18 cellular contexts compared by ENCODE assay signal in the genomic region with DNA sequence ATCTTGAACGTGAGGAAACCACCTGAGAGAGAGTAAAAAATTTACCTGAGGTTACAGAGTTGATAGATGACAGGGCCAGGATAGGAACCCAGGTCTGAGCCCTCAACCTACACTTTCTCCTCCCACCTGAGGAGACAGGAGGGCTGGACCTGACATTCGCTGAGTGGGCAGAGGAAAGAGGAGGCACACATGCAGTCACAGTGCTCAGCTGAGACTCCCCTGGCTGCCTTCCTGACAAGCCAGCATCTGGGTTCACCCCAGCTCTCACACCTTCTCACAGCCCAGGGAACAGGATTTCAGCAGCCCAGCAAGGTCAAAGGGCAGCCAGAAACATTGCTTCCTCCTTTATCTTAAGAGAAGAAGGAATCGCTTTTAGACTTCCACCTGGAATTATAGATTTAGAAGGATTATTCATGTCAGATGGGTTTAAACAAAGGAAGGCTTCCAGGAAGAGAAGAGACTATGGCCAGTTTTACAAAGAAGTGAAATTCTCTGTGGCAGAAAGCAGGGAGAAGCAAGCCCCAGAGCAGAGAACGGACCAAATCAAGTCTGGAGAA. TPM values are rescaled to one million over a fixed set of nuclear protein-coding genes. Genes with fewer than 3 reads are reported as not detected.
DNase-seq lines count a peak whose midpoint lies in the region; ATAC-seq and TF ChIP-seq lines count a peak whose summit lies in the region.
"Had no signal": no experiment of that assay in that cellular context is flagged by ENCODE, and none has a peak within 500 bp of the region (broad histone marks: within the 10 kb centered on the region; RNA-seq: fewer than 3 reads in every experiment).

No MANE protein-coding gene starts in this region.

- no peak for DNase-seq in A673 (ENCODE audit: low spot score)
- DNase-seq in SK-N-MC (ENCODE audit: low read depth, low spot score), result no peak
- DNase-seq in mesendoderm, result peak; percentile 61
- DNase-seq in naive thymus-derived CD8-positive, alpha-beta T cell, result no peak
- no peak for DNase-seq in stimulated activated CD4-positive, alpha-beta T cell treated with anti-CD3 and anti-CD28 coated beads, Interleukin-4, amount 100 ng/mL, for 24 hours
- DNase-seq: activated CD4-positive, alpha-beta memory T cell treated with anti-CD3 and anti-CD28 coated beads, Interleukin-2, amount 10 ng/mL, durations not matched to agents 7 days and 5 days; activated T-cell treated with anti-CD3 and anti-CD28 coated beads, Interleukin-2, amount 50 U/mL, for 4 hours; NCI-H1436; NK-92 treated with Interleukin-12 subunit alpha and Interleukin-12 subunit beta, amount 100 ng/mL, for 24 hours; right cardiac atrium; stimulated activated naive CD8-positive, alpha-beta T cell treated with anti-CD3 and anti-CD28 coated beads, Interleukin-15, Interleukin-2, amounts not matched to agents 100 U/mL and 50 U/mL, for 24 hours; T-cell had no signal

- H3K4me1 ChIP-seq in A673 (ENCODE audit: insufficient read depth, low read length, poor library complexity, severe bottlenecking), result peaks cover 68% of the 10 kb centered on the region
- peaks cover 18% of the 10 kb centered on the region for H3K4me1 ChIP-seq in mesendoderm (ENCODE audit: control insufficient read depth, low read depth, low read length)
- H3K4me1 ChIP-seq in gastroesophageal sphincter, result peaks cover 0 to 12% (median 0%) of the 10 kb centered on the region in 3 donors

- no peak overlapping the region for H2AK5ac ChIP-seq in mesendoderm (ENCODE audit: low read length)

- H3K4me2 ChIP-seq in mesendoderm (ENCODE audit: low read length), result no peak overlapping the region

- H3K4me3 ChIP-seq in A673 (ENCODE audit: low read depth, low read length, poor library complexity, severe bottlenecking), result no peak overlapping the region
- no peak overlapping the region for H3K4me3 ChIP-seq in SK-N-MC
- no peak overlapping the region for H3K4me3 ChIP-seq in mesendoderm (ENCODE audit: low read length)
- no peak overlapping the region for H3K4me3 ChIP-seq in gastroesophageal sphincter

- TF ChIP-seq CTCF in A673 (conservative IDR thresholded peaks at IDR 0.05; ENCODE audit: low read depth, low read length), result no peak
- no peak for TF ChIP-seq CTCF in gastroesophageal sphincter (IDR thresholded peaks at IDR 0.05)

- no peak overlapping the region for H3K27ac Mint-ChIP-seq in naive thymus-derived CD8-positive, alpha-beta T cell
- H3K27ac Mint-ChIP-seq: activated CD4-positive, alpha-beta memory T cell treated with anti-CD3 and anti-CD28 coated beads, Interleukin-2, amount 10 ng/mL, durations not matched to agents 7 days and 5 days; activated naive CD4-positive, alpha-beta T cell treated with anti-CD3 and anti-CD28 coated beads, Interleukin-2, amount 50 U/mL, for 24 hours; dendritic cell treated with granulocyte-macrophage colony-stimulating factor and Interleukin-4, amounts not matched to agents 40 ng/mL and 50 ng/mL, for 4 days; T-cell had no signal

- H2BK5ac ChIP-seq in mesendoderm (ENCODE audit: low read length), result peak overlapping the region; percentile 44

- no peaks in the 10 kb centered on the region for H3K9me3 ChIP-seq in A673 (ENCODE audit: low read depth, low read length, poor library complexity, severe bottlenecking)
- H3K9me3 ChIP-seq in SK-N-MC (ENCODE audit: low read depth, low read length), result no peaks in the 10 kb centered on the region
- H3K9me3 ChIP-seq in gastroesophageal sphincter, result no peaks in the 10 kb centered on the region

- H2BK15ac ChIP-seq in mesendoderm (replicated peaks; ENCODE audit: low read depth), result no peak overlapping the region

- H3K23ac ChIP-seq in mesendoderm (ENCODE audit: low read length), result no peak overlapping the region

- intact Hi-C loops in A673 (cut with micrococcal nuclease; ENCODE audit: unreplicated experiment), result no loop called here

- no peaks in the 10 kb centered on the region for H3K9me3 Mint-ChIP-seq in naive thymus-derived CD8-positive, alpha-beta T cell
- H3K9me3 Mint-ChIP-seq: activated CD4-positive, alpha-beta memory T cell treated with anti-CD3 and anti-CD28 coated beads, Interleukin-2, amount 10 ng/mL, durations not matched to agents 7 days and 5 days; activated naive CD4-positive, alpha-beta T cell treated with anti-CD3 and anti-CD28 coated beads, Interleukin-2, amount 50 U/mL, for 24 hours; activated T-cell treated with anti-CD3 and anti-CD28 coated beads, Interleukin-2, amount 50 U/mL, for 4 hours; dendritic cell treated with granulocyte-macrophage colony-stimulating factor and Interleukin-4, amounts not matched to agents 40 ng/mL and 50 ng/mL, for 4 days; T-cell had no signal

- H2BK120ac ChIP-seq in mesendoderm (ENCODE audit: low read depth, low read length), result no peak overlapping the region

- no peak overlapping the region for H4K5ac ChIP-seq in mesendoderm (ENCODE audit: low read length)

- CTCF ChIA-PET in A673 (lab: Charles Lee), result interaction anchor here (0.6 kb wide), 1 partner anchor 10 kb away, joined by 7 read pairs; no protein-coding TSS in a partner anchor

- TF ChIP-seq EP300 in gastroesophageal sphincter (IDR thresholded peaks at IDR 0.05), result no peak

- POLR2A ChIA-PET in A673 (lab: Charles Lee; ENCODE audit: low non-redundant PET), result no interaction called here
- POLR2A ChIA-PET in naive thymus-derived CD8-positive, alpha-beta T cell (lab: Charles Lee), result no interaction called here

- peaks cover 0 to 12% (median 8%) of the 10 kb centered on the region in 4 donors for H3K4me1 Mint-ChIP-seq in naive thymus-derived CD8-positive, alpha-beta T cell
- H3K4me1 Mint-ChIP-seq: activated CD4-positive, alpha-beta memory T cell treated with anti-CD3 and anti-CD28 coated beads, Interleukin-2, amount 10 ng/mL, durations not matched to agents 7 days and 5 days; activated naive CD4-positive, alpha-beta T cell treated with anti-CD3 and anti-CD28 coated beads, Interleukin-2, amount 50 U/mL, for 24 hours had no signal

- H4K8ac ChIP-seq in mesendoderm (ENCODE audit: low read depth, low read length), result no peak overlapping the region

- H3K27me3 Mint-ChIP-seq in naive thymus-derived CD8-positive, alpha-beta T cell, result peaks cover 12 to 46% (median 22%) of the 10 kb centered on the region in 5 donors

- H3K36me3 ChIP-seq in A673 (ENCODE audit: insufficient read depth, low read length, poor library complexity, severe bottlenecking) (no peaks in the 10 kb centered on the region), SK-N-MC (ENCODE audit: insufficient read depth, low read length) (no peaks in the 10 kb centered on the region), mesendoderm (ENCODE audit: control insufficient read depth, insufficient read depth, low read length) (no peaks in the 10 kb centered on the region), gastroesophageal sphincter (no peaks in the 10 kb centered on the region)

- H3K27ac ChIP-seq in A673 (ENCODE audit: low read depth, low read length, poor library complexity, severe bottlenecking), result peak overlapping the region; percentile 78
- peak overlapping the region; percentile 78; the same call in 1 of the 2 replicates for H3K27ac ChIP-seq in SK-N-MC
- H3K27ac ChIP-seq in mesendoderm (ENCODE audit: low read depth, low read length), result peak overlapping the region; percentile 7
- H3K27ac ChIP-seq in gastroesophageal sphincter, result no peak overlapping the region
- H3K27ac ChIP-seq: VCaP had no signal

- peak overlapping the region; percentile 38 for H3K56ac ChIP-seq in mesendoderm (ENCODE audit: low read length)

- TF ChIP-seq POLR2A in gastroesophageal sphincter (IDR thresholded peaks at IDR 0.05), result no peak

- H3K18ac ChIP-seq in mesendoderm (ENCODE audit: low read length), result no peak overlapping the region

- BruUV-seq in A673 (replicated peaks; lab: Mats Ljungman, UMichigan), result no TSS peak

- H3K36me3 Mint-ChIP-seq in naive thymus-derived CD8-positive, alpha-beta T cell, result peaks cover 0 to 3% (median 0%) of the 10 kb centered on the region in 3 donors
- H3K36me3 Mint-ChIP-seq: activated naive CD4-positive, alpha-beta T cell treated with anti-CD3 and anti-CD28 coated beads, Interleukin-2, amount 50 U/mL, for 24 hours; T-cell had no signal

- no peak overlapping the region for H3K4me3 Mint-ChIP-seq in naive thymus-derived CD8-positive, alpha-beta T cell
- H3K4me3 Mint-ChIP-seq: activated CD4-positive, alpha-beta memory T cell treated with anti-CD3 and anti-CD28 coated beads, Interleukin-2, amount 10 ng/mL, durations not matched to agents 7 days and 5 days; activated naive CD4-positive, alpha-beta T cell treated with anti-CD3 and anti-CD28 coated beads, Interleukin-2, amount 50 U/mL, for 24 hours; activated T-cell treated with anti-CD3 and anti-CD28 coated beads, Interleukin-2, amount 50 U/mL, for 4 hours; dendritic cell treated with granulocyte-macrophage colony-stimulating factor and Interleukin-4, amounts not matched to agents 40 ng/mL and 50 ng/mL, for 4 days; T-cell had no signal

- H3K79me2 ChIP-seq in mesendoderm (ENCODE audit: control insufficient read depth, insufficient read depth, low read length), result no peaks in the 10 kb centered on the region

- no CpG with 5 or more reads among the region's 4 CpGs for WGBS in mesendoderm (ENCODE audit: extremely low coverage, insufficient coverage, low lambda C conversion rate)
- 88 to 100% methylated on average over 1 to 4 of the region's 4 CpGs for WGBS in gastroesophageal sphincter (ENCODE audit: low coverage in 1 of 2), 2 donors

- no peaks in the 10 kb centered on the region for H3K27me3 ChIP-seq in A673 (replicated peaks; ENCODE audit: insufficient read depth, low read depth, low read length, poor library complexity)
- H3K27me3 ChIP-seq in mesendoderm (ENCODE audit: insufficient read depth, low read length, poor library complexity), result no peaks in the 10 kb centered on the region
- no peaks in the 10 kb centered on the region for H3K27me3 ChIP-seq in gastroesophageal sphincter

- H3K4ac ChIP-seq in mesendoderm (ENCODE audit: low read depth, low read length), result no peak overlapping the region

- no peaks in the 10 kb centered on the region for H3K79me1 ChIP-seq in mesendoderm (ENCODE audit: low read length)

- H3K9ac ChIP-seq in SK-N-MC (ENCODE audit: insufficient read length) (no peak overlapping the region), mesendoderm (ENCODE audit: low read length) (peak overlapping the region; percentile 25)

- ATAC-seq in HG02610 (IDR thresholded peaks at IDR 0.05; ENCODE audit: unreplicated experiment), result peak; percentile 46
- no peak for ATAC-seq in naive thymus-derived CD8-positive, alpha-beta T cell
- no peak for ATAC-seq in gastroesophageal sphincter
- ATAC-seq in HG02981 (IDR thresholded peaks at IDR 0.05; ENCODE audit: unreplicated experiment), result no peak
- ATAC-seq: activated T-cell treated with anti-CD3 and anti-CD28 coated beads, Interleukin-2, amount 50 U/mL, for 4 hours; right cardiac atrium; stimulated activated naive CD8-positive, alpha-beta T cell treated with anti-CD3 and anti-CD28 coated beads, Interleukin-15, Interleukin-2, amounts not matched to agents 100 U/mL and 50 U/mL, for 24 hours; T-cell had no signal

RNA-seq across cellular contexts. Expression of a gene that starts 18.1 kb away (rescaled TPM):
- total RNA-seq in A673 (2021) (77.5 and 82.2 TPM in 2 replicates), gastroesophageal sphincter (100 to 1,000 TPM in 3 of 4 donors, 10 to 100 TPM in 1; 89.0 to 277 (median 194) TPM)
- polyA plus RNA-seq in mesendoderm (2013, experiment 1 of 2), result 4.4 TPM
- polyA plus RNA-seq in mesendoderm (2013, experiment 2 of 2), result 4.6 TPM
- total RNA-seq in naive thymus-derived CD8-positive, alpha-beta T cell, result not detected
- polyA plus RNA-seq in naive thymus-derived CD8-positive, alpha-beta T cell, result not detected
- total RNA-seq: activated CD4-positive, alpha-beta memory T cell treated with anti-CD3 and anti-CD28 coated beads, Interleukin-2, amount 10 ng/mL, durations not matched to agents 7 days and 5 days had no signal

Comparison
In these comparisons a context has a peak if more than half of its experiments do, and no peak if none do; other contexts are left out.
1. H3K27ac ChIP-seq: peak in A673 (single experiment), SK-N-MC (single experiment) and mesendoderm (single experiment); none in gastroesophageal sphincter (0 of 4).
2. RNA of a gene that starts 18.1 kb away (total RNA-seq): 89.0 to 277 TPM in gastroesophageal sphincter and 77.5 to 82.2 TPM in A673; not detected in naive thymus-derived CD8-positive, alpha-beta T cell; every median in the first group is over 10 times any median in the second.